In the genomic region with DNA sequence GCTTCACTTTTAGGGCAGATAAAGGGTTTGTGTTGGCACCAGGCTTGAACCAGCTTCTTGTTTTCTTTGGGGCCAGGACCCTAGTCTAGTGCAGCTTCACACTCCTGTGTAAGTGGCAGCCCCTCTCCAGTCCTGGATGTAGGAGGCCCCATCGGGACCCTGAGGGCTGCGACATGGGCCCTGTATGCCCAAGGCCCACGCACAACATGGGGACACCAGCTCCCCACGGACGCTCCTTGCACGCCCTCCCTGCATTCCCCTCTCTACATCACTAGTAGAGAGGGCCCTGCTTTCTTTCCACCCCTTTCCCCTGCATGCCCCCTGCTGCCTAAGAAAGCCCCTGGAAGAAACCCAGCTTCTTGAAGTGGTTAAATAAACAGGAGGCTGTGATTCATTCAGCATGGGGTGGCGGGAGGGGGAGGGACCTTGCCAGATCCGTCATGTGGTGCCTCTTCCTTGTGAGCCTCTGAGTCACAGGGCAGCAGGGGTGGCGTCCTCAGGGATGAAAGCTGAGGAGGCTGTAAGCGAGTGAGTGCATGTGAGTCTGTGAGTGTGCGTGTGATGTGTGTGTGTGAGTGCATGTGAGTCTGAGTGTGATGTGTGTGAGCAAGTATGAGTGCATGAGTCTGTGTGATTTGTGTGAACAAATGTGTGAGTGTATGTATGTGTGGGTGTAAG, we compare ENCODE assay signal across 8 cellular contexts. TPM values are rescaled to one million over a fixed set of nuclear protein-coding genes. Genes with fewer than 3 reads are reported as not detected.
A peak's percentile ranks its signal among the peaks of the same experiment; 100 is the strongest.
DNase-seq lines count a peak whose midpoint lies in the region; ATAC-seq lines count a peak whose summit lies in the region.

No MANE protein-coding gene starts in this region.

- no peaks in the 10 kb centered on the region for H3K4me1 Mint-ChIP-seq in activated naive CD4-positive, alpha-beta T cell treated with anti-CD3 and anti-CD28 coated beads for 36 hours (ENCODE audit: low read depth)
- no peaks in the 10 kb centered on the region for H3K4me1 Mint-ChIP-seq in activated naive CD4-positive, alpha-beta T cell treated with anti-CD3 and anti-CD28 coated beads, Interleukin-2, amount 10 ng/mL, durations not matched to agents 7 days and 5 days

- peak; percentile 95 to 97 for ATAC-seq in activated naive CD4-positive, alpha-beta T cell treated with anti-CD3 and anti-CD28 coated beads, Interleukin-2, amount 50 U/mL, for 72 hours
- ATAC-seq in left ventricle myocardium superior (peak; percentile 94), GM19397 (IDR thresholded peaks at IDR 0.05; ENCODE audit: unreplicated experiment) (no peak), GM18517 (IDR thresholded peaks at IDR 0.05; ENCODE audit: unreplicated experiment) (no peak)

- H3K27me3 Mint-ChIP-seq in activated naive CD4-positive, alpha-beta T cell treated with anti-CD3 and anti-CD28 coated beads for 36 hours (ENCODE audit: low read depth), result no peaks in the 10 kb centered on the region
- H3K27me3 Mint-ChIP-seq in activated naive CD4-positive, alpha-beta T cell treated with anti-CD3 and anti-CD28 coated beads, Interleukin-2, amount 10 ng/mL, durations not matched to agents 7 days and 5 days, result no peaks in the 10 kb centered on the region

- no peak overlapping the region for H3K27ac Mint-ChIP-seq in activated naive CD4-positive, alpha-beta T cell treated with anti-CD3 and anti-CD28 coated beads for 36 hours
- H3K27ac Mint-ChIP-seq in activated naive CD4-positive, alpha-beta T cell treated with anti-CD3 and anti-CD28 coated beads, Interleukin-2, amount 10 ng/mL, durations not matched to agents 7 days and 5 days, result no peak overlapping the region
- no peak overlapping the region for H3K27ac Mint-ChIP-seq in activated naive CD4-positive, alpha-beta T cell treated with anti-CD3 and anti-CD28 coated beads, Interleukin-2, amount 50 U/mL, for 72 hours

- peak; percentile 86 for DNase-seq in activated naive CD4-positive, alpha-beta T cell treated with anti-CD3 and anti-CD28 coated beads for 36 hours
- no peak for DNase-seq in activated naive CD4-positive, alpha-beta T cell treated with anti-CD3 and anti-CD28 coated beads, Interleukin-2, amount 10 ng/mL, durations not matched to agents 7 days and 5 days
- peak in 1 of 2 donors; percentile 39 for DNase-seq in activated naive CD4-positive, alpha-beta T cell treated with anti-CD3 and anti-CD28 coated beads, Interleukin-2, amount 50 U/mL, for 72 hours (ENCODE audit: low spot score in 2 of 2)
- DNase-seq in left ventricle myocardium superior, result peak; percentile 90
- peak; percentile 28 to 42 (median 29) for DNase-seq in stimulated activated CD4-positive, alpha-beta T cell treated with anti-CD3 and anti-CD28 coated beads, Interleukin-12 subunit alpha, Interleukin-12 subunit beta, amount 100 ng/mL, for 48 hours (ENCODE audit: low read depth in 2 of 3, low spot score in 1 of 3)
- DNase-seq in GDM1 (lab: John Stamatoyannopoulos, UW), result no peak

- CTCF ChIA-PET in activated naive CD4-positive, alpha-beta T cell treated with anti-CD3 and anti-CD28 coated beads for 36 hours (lab: Charles Lee), result interaction anchor here (0.5 kb wide), 1 partner anchor 337 kb away, joined by 3 read pairs; no protein-coding TSS in a partner anchor
- CTCF ChIA-PET in activated naive CD4-positive, alpha-beta T cell treated with anti-CD3 and anti-CD28 coated beads, Interleukin-2, amount 10 ng/mL, durations not matched to agents 7 days and 5 days (lab: Charles Lee), result interaction anchor here (0.7 kb wide), 1 partner anchor 19 kb away, joined by 3 read pairs; no protein-coding TSS in a partner anchor

- H3K4me3 Mint-ChIP-seq in activated naive CD4-positive, alpha-beta T cell treated with anti-CD3 and anti-CD28 coated beads for 36 hours, result no peak overlapping the region
- no peak overlapping the region for H3K4me3 Mint-ChIP-seq in activated naive CD4-positive, alpha-beta T cell treated with anti-CD3 and anti-CD28 coated beads, Interleukin-2, amount 10 ng/mL, durations not matched to agents 7 days and 5 days

- no peaks in the 10 kb centered on the region for H3K9me3 Mint-ChIP-seq in activated naive CD4-positive, alpha-beta T cell treated with anti-CD3 and anti-CD28 coated beads for 36 hours
- H3K9me3 Mint-ChIP-seq in activated naive CD4-positive, alpha-beta T cell treated with anti-CD3 and anti-CD28 coated beads, Interleukin-2, amount 10 ng/mL, durations not matched to agents 7 days and 5 days, result no peaks in the 10 kb centered on the region
- H3K9me3 Mint-ChIP-seq in activated naive CD4-positive, alpha-beta T cell treated with anti-CD3 and anti-CD28 coated beads, Interleukin-2, amount 50 U/mL, for 72 hours, result no peaks in the 10 kb centered on the region

- no peaks in the 10 kb centered on the region for H3K36me3 Mint-ChIP-seq in activated naive CD4-positive, alpha-beta T cell treated with anti-CD3 and anti-CD28 coated beads for 36 hours (ENCODE audit: low read depth)
- no peaks in the 10 kb centered on the region for H3K36me3 Mint-ChIP-seq in activated naive CD4-positive, alpha-beta T cell treated with anti-CD3 and anti-CD28 coated beads, Interleukin-2, amount 10 ng/mL, durations not matched to agents 7 days and 5 days
- H3K36me3 Mint-ChIP-seq in activated naive CD4-positive, alpha-beta T cell treated with anti-CD3 and anti-CD28 coated beads, Interleukin-2, amount 50 U/mL, for 72 hours, result no peaks in the 10 kb centered on the region

- intact Hi-C loops in activated naive CD4-positive, alpha-beta T cell treated with anti-CD3 and anti-CD28 coated beads for 36 hours (cut with micrococcal nuclease), result loop anchor here (1.0 to 10.0 kb wide), 3 partner anchors 27 to 447 kb away; a partner anchor contains a TSS
- intact Hi-C loops in left ventricle myocardium superior (cut with micrococcal nuclease), result no loop called here

RNA-seq across cellular contexts. Expression of a gene that starts 42.5 kb away (rescaled TPM):
- total RNA-seq in activated naive CD4-positive, alpha-beta T cell treated with anti-CD3 and anti-CD28 coated beads for 36 hours, result 10 to 100 TPM; 67.8 to 69.2 TPM
- 10 to 100 TPM; 54.7 to 61.9 TPM for total RNA-seq in activated naive CD4-positive, alpha-beta T cell treated with anti-CD3 and anti-CD28 coated beads, Interleukin-2, amount 50 U/mL, for 72 hours
- total RNA-seq in left ventricle myocardium superior, result 90.7 TPM

Comparison
In these comparisons a context has a peak if more than half of its experiments do, and no peak if none do; other contexts are left out.
1. DNase-seq: peak in activated naive CD4-positive, alpha-beta T cell treated with anti-CD3 and anti-CD28 coated beads for 36 hours (single experiment), left ventricle myocardium superior (single experiment) and stimulated activated CD4-positive, alpha-beta T cell treated with anti-CD3 and anti-CD28 coated beads, Interleukin-12 subunit alpha, Interleukin-12 subunit beta, amount 100 ng/mL, for 48 hours (3 of 3); none in activated naive CD4-positive, alpha-beta T cell treated with anti-CD3 and anti-CD28 coated beads, Interleukin-2, amount 10 ng/mL, durations not matched to agents 7 days and 5 days (single experiment) and GDM1 (single experiment).
2. ATAC-seq: peak in activated naive CD4-positive, alpha-beta T cell treated with anti-CD3 and anti-CD28 coated beads, Interleukin-2, amount 50 U/mL, for 72 hours (2 of 2) and left ventricle myocardium superior (single experiment); none in GM19397 (single experiment) and GM18517 (single experiment).